In genomic region chr9:133125706-133126696, GRCh38 we compare ENCODE assay signal across 1 cellular context.
A peak's percentile ranks its signal among the peaks of the same experiment; 100 is the strongest.
TF ChIP-seq lines count a peak whose summit lies in the region.

No MANE protein-coding gene starts in this region.

TF ChIP-seq in HEK293, 187 proteins besides CTCF, POLR2A, EP300 and RAD21 (continued from another document):
- TF ChIP-seq PATZ1 (tag by site-specific recombination; IDR thresholded peaks at IDR 0.05) (0 out of 2 replicates have a peak, but pooled peaks have one; percentile 15), ZNF701 (tag by site-specific recombination; IDR thresholded peaks at IDR 0.05) (no peak), ZNF133 (tag by site-specific recombination; IDR thresholded peaks at IDR 0.05) (no peak), ZSCAN4 (tag by site-specific recombination; IDR thresholded peaks at IDR 0.05) (no peak), TSHZ1 (tag by site-specific recombination; IDR thresholded peaks at IDR 0.05; ENCODE audit: borderline replicate concordance) (no peak)
